1 cellular context compared by ENCODE assay signal in genomic region chr6:32967151-32968091, GRCh38.
TF ChIP-seq lines count a peak whose summit lies in the region.

No MANE protein-coding gene starts in this region.

TF ChIP-seq in H1, 55 proteins besides CTCF, POLR2A, EP300 and RAD21:
- no peak for TF ChIP-seq TAF7 (optimal IDR thresholded peaks at IDR 0.05; ENCODE audit: borderline replicate concordance, low read depth, low read length)
- no peak for TF ChIP-seq RXRA (IDR thresholded peaks at IDR 0.05; ENCODE audit: insufficient read depth, low read depth, low read length)
- no peak for TF ChIP-seq TEAD4 (IDR thresholded peaks at IDR 0.05; ENCODE audit: low read depth, low read length)
- no peak for TF ChIP-seq CHD2 (IDR thresholded peaks at IDR 0.05; ENCODE audit: low read length)
- TF ChIP-seq ATF2 (IDR thresholded peaks at IDR 0.05; ENCODE audit: low read length), result no peak
- TF ChIP-seq POU5F1 (IDR thresholded peaks at IDR 0.05; ENCODE audit: low read depth, low read length), result no peak
- peak; percentile 39; the same call in 1 of the 2 replicates for TF ChIP-seq EGR1 (IDR thresholded peaks at IDR 0.05; ENCODE audit: borderline replicate concordance, low read depth, low read length)
- no peak for TF ChIP-seq CBX5 (IDR thresholded peaks at IDR 0.05; ENCODE audit: low read depth, low read length)
- TF ChIP-seq RNF2 (IDR thresholded peaks at IDR 0.05; ENCODE audit: borderline replicate concordance, low read depth, low read length, missing control alignments, poor library complexity, severe bottlenecking), result no peak
- TF ChIP-seq TBP (IDR thresholded peaks at IDR 0.05; ENCODE audit: low read depth, low read length), result 0 out of 2 replicates have a peak, but pooled peaks have one; percentile 13
- no peak for TF ChIP-seq NRF1 (IDR thresholded peaks at IDR 0.05; ENCODE audit: low read depth, low read length)
- no peak for TF ChIP-seq JUND (IDR thresholded peaks at IDR 0.05; ENCODE audit: low read length)
- no peak for TF ChIP-seq NANOG (IDR thresholded peaks at IDR 0.05; ENCODE audit: insufficient read depth, low read depth, low read length, poor library complexity, severe bottlenecking)
- TF ChIP-seq CEBPB (IDR thresholded peaks at IDR 0.05; ENCODE audit: low read depth, low read length), result no peak
- no peak for TF ChIP-seq KDM5A (IDR thresholded peaks at IDR 0.05; ENCODE audit: low read length)
- 0 out of 2 replicates have a peak, but pooled peaks have one; percentile 21 for TF ChIP-seq TCF12 (IDR thresholded peaks at IDR 0.05; ENCODE audit: low read depth, low read length)
- TF ChIP-seq CTBP2 (IDR thresholded peaks at IDR 0.05; ENCODE audit: borderline replicate concordance, insufficient read depth, insufficient read length, low read length), result no peak
- TF ChIP-seq GABPA (IDR thresholded peaks at IDR 0.05; ENCODE audit: borderline replicate concordance, insufficient read depth, low read length), result no peak
- TF ChIP-seq SRF (IDR thresholded peaks at IDR 0.05; ENCODE audit: low read depth, low read length), result no peak
- TF ChIP-seq SP2 (IDR thresholded peaks at IDR 0.05; ENCODE audit: low read length), result no peak
- no peak for TF ChIP-seq RBBP5 (IDR thresholded peaks at IDR 0.05; ENCODE audit: borderline replicate concordance, low read depth, low read length)
- peak; percentile 35; the same call in 1 of the 2 replicates for TF ChIP-seq RFX5 (IDR thresholded peaks at IDR 0.05; ENCODE audit: borderline replicate concordance, low read depth, low read length)
- TF ChIP-seq SP1 (IDR thresholded peaks at IDR 0.05; ENCODE audit: low read depth, low read length), result no peak
- TF ChIP-seq PHF8 (conservative IDR thresholded peaks at IDR 0.05; ENCODE audit: low read depth, low read length), result no peak
- no peak for TF ChIP-seq USF2 (IDR thresholded peaks at IDR 0.05; ENCODE audit: low read length)
- TF ChIP-seq GTF2F1 (IDR thresholded peaks at IDR 0.05; ENCODE audit: borderline replicate concordance, low read depth, low read length), result no peak
- no peak for TF ChIP-seq EZH2 (IDR thresholded peaks at IDR 0.05; ENCODE audit: low read depth, low read length, severe bottlenecking)
- TF ChIP-seq CREB1 (IDR thresholded peaks at IDR 0.05), result no peak
- TF ChIP-seq CBX8 (IDR thresholded peaks at IDR 0.05; ENCODE audit: borderline replicate concordance, low read depth, low read length), result no peak
- no peak for TF ChIP-seq POLR2AphosphoS5 (IDR thresholded peaks at IDR 0.05; ENCODE audit: low read depth, low read length)
- TF ChIP-seq CHD1 (IDR thresholded peaks at IDR 0.05; ENCODE audit: low read depth, low read length), result no peak
- TF ChIP-seq SIN3A (conservative IDR thresholded peaks at IDR 0.05 in 1 of 2, IDR thresholded peaks at IDR 0.05 in 1 of 2; ENCODE audit: low read depth in 1 of 2, low read length in 2 of 2), result peak; percentile 30 to 89; a peak in 2 of 4 replicates
- no peak for TF ChIP-seq SUZ12 (IDR thresholded peaks at IDR 0.05; ENCODE audit: low read length)
- TF ChIP-seq, protein P1, sequence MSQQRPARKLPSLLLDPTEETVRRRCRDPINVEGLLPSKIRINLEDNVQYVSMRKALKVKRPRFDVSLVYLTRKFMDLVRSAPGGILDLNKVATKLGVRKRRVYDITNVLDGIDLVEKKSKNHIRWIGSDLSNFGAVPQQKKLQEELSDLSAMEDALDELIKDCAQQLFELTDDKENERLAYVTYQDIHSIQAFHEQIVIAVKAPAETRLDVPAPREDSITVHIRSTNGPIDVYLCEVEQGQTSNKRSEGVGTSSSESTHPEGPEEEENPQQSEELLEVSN (IDR thresholded peaks at IDR 0.05), result no peak
- TF ChIP-seq SIRT6 (IDR thresholded peaks at IDR 0.05; ENCODE audit: low read length), result no peak
- TF ChIP-seq MAFK (IDR thresholded peaks at IDR 0.05; ENCODE audit: low read depth, low read length), result no peak
- TF ChIP-seq TAF1 (IDR thresholded peaks at IDR 0.05; ENCODE audit: low read depth, low read length), result peak; percentile 15; the same call in 1 of the 2 replicates
- TF ChIP-seq ZNF274 (IDR thresholded peaks at IDR 0.05; ENCODE audit: borderline replicate concordance, extremely low read depth, low read length), result no peak
- no peak for TF ChIP-seq SIX5 (IDR thresholded peaks at IDR 0.05; ENCODE audit: low read depth, low read length)
- TF ChIP-seq YY1 (IDR thresholded peaks at IDR 0.05; ENCODE audit: low read depth, low read length), result no peak
- no peak for TF ChIP-seq KDM1A (IDR thresholded peaks at IDR 0.05; ENCODE audit: borderline replicate concordance, low read length)
- TF ChIP-seq FOSL1 (IDR thresholded peaks at IDR 0.05; ENCODE audit: insufficient read depth, low read depth, low read length), result no peak
- TF ChIP-seq, protein P2, sequence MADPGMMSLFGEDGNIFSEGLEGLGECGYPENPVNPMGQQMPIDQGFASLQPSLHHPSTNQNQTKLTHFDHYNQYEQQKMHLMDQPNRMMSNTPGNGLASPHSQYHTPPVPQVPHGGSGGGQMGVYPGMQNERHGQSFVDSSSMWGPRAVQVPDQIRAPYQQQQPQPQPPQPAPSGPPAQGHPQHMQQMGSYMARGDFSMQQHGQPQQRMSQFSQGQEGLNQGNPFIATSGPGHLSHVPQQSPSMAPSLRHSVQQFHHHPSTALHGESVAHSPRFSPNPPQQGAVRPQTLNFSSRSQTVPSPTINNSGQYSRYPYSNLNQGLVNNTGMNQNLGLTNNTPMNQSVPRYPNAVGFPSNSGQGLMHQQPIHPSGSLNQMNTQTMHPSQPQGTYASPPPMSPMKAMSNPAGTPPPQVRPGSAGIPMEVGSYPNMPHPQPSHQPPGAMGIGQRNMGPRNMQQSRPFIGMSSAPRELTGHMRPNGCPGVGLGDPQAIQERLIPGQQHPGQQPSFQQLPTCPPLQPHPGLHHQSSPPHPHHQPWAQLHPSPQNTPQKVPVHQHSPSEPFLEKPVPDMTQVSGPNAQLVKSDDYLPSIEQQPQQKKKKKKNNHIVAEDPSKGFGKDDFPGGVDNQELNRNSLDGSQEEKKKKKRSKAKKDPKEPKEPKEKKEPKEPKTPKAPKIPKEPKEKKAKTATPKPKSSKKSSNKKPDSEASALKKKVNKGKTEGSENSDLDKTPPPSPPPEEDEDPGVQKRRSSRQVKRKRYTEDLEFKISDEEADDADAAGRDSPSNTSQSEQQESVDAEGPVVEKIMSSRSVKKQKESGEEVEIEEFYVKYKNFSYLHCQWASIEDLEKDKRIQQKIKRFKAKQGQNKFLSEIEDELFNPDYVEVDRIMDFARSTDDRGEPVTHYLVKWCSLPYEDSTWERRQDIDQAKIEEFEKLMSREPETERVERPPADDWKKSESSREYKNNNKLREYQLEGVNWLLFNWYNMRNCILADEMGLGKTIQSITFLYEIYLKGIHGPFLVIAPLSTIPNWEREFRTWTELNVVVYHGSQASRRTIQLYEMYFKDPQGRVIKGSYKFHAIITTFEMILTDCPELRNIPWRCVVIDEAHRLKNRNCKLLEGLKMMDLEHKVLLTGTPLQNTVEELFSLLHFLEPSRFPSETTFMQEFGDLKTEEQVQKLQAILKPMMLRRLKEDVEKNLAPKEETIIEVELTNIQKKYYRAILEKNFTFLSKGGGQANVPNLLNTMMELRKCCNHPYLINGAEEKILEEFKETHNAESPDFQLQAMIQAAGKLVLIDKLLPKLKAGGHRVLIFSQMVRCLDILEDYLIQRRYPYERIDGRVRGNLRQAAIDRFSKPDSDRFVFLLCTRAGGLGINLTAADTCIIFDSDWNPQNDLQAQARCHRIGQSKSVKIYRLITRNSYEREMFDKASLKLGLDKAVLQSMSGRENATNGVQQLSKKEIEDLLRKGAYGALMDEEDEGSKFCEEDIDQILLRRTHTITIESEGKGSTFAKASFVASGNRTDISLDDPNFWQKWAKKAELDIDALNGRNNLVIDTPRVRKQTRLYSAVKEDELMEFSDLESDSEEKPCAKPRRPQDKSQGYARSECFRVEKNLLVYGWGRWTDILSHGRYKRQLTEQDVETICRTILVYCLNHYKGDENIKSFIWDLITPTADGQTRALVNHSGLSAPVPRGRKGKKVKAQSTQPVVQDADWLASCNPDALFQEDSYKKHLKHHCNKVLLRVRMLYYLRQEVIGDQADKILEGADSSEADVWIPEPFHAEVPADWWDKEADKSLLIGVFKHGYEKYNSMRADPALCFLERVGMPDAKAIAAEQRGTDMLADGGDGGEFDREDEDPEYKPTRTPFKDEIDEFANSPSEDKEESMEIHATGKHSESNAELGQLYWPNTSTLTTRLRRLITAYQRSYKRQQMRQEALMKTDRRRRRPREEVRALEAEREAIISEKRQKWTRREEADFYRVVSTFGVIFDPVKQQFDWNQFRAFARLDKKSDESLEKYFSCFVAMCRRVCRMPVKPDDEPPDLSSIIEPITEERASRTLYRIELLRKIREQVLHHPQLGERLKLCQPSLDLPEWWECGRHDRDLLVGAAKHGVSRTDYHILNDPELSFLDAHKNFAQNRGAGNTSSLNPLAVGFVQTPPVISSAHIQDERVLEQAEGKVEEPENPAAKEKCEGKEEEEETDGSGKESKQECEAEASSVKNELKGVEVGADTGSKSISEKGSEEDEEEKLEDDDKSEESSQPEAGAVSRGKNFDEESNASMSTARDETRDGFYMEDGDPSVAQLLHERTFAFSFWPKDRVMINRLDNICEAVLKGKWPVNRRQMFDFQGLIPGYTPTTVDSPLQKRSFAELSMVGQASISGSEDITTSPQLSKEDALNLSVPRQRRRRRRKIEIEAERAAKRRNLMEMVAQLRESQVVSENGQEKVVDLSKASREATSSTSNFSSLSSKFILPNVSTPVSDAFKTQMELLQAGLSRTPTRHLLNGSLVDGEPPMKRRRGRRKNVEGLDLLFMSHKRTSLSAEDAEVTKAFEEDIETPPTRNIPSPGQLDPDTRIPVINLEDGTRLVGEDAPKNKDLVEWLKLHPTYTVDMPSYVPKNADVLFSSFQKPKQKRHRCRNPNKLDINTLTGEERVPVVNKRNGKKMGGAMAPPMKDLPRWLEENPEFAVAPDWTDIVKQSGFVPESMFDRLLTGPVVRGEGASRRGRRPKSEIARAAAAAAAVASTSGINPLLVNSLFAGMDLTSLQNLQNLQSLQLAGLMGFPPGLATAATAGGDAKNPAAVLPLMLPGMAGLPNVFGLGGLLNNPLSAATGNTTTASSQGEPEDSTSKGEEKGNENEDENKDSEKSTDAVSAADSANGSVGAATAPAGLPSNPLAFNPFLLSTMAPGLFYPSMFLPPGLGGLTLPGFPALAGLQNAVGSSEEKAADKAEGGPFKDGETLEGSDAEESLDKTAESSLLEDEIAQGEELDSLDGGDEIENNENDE (IDR thresholded peaks at IDR 0.05; ENCODE audit: insufficient replicate concordance, low read length), result no peak
- no peak for TF ChIP-seq BRCA1 (IDR thresholded peaks at IDR 0.05; ENCODE audit: low read depth, low read length)
- TF ChIP-seq ATF3 (IDR thresholded peaks at IDR 0.05; ENCODE audit: insufficient read depth, low read depth, low read length), result no peak
- peak; percentile 69 for TF ChIP-seq SAP30 (IDR thresholded peaks at IDR 0.05; ENCODE audit: insufficient read depth, insufficient replicate concordance, low read length)
- no peak; a peak in 1 of 4 replicates for TF ChIP-seq HDAC2 (IDR thresholded peaks at IDR 0.05; ENCODE audit: borderline replicate concordance in 1 of 2, low read depth in 2 of 2, low read length in 2 of 2)
- TF ChIP-seq JUN (IDR thresholded peaks at IDR 0.05; ENCODE audit: low read depth, low read length), result no peak
- no peak for TF ChIP-seq BACH1 (IDR thresholded peaks at IDR 0.05; ENCODE audit: low read length)
- no peak for TF ChIP-seq SP4 (IDR thresholded peaks at IDR 0.05; ENCODE audit: low read length)
- no peak for TF ChIP-seq ASH2L (IDR thresholded peaks at IDR 0.05; ENCODE audit: low read length)
- TF ChIP-seq HDAC6 (IDR thresholded peaks at IDR 0.05; ENCODE audit: low read depth, low read length), result no peak
- TF ChIP-seq, protein P3, sequence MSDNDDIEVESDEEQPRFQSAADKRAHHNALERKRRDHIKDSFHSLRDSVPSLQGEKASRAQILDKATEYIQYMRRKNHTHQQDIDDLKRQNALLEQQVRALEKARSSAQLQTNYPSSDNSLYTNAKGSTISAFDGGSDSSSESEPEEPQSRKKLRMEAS (IDR thresholded peaks at IDR 0.05), result no peak
- no peak for TF ChIP-seq BCL11A (IDR thresholded peaks at IDR 0.05; ENCODE audit: low read depth in 2 of 2, low read length in 2 of 2)
